Comparison of ENCODE assay signal across 21 cellular contexts in the genomic region with DNA sequence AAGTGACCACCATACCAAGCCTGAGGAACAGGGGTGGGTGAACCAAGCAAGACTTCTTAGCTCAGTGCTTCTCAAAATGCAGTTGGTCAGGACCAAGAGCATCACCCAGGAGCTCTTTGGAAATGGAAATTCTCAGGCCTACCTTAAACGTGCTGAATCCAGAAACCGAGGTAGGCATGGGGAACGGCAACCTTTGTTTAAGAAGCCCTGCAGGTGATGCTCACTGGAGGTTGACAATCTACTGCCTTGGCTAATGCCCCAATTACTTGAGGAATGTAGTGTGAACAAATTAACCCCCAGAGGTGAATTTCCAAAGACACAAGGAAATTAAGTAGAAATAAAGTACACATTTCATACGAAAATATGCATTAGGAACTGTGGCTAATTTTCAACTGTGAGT. TPM values are rescaled to one million over a fixed set of nuclear protein-coding genes. Genes with fewer than 3 reads are reported as not detected.
A peak's percentile ranks its signal among the peaks of the same experiment; 100 is the strongest.
DNase-seq lines count a peak whose midpoint lies in the region; ATAC-seq, FAIRE-seq and TF ChIP-seq lines count a peak whose summit lies in the region.
"Had no signal": no experiment of that assay in that cellular context is flagged by ENCODE, and none has a peak within 500 bp of the region (broad histone marks: within the 10 kb centered on the region; RNA-seq: fewer than 3 reads in every experiment).

No MANE protein-coding gene starts in this region.

- H3K9me1 ChIP-seq in keratinocyte (ENCODE audit: control insufficient read depth, extremely low read depth, insufficient read depth, low read length): peaks cover 4% of the 10 kb centered on the region

- H3K4me3 ChIP-seq in breast epithelium (peak overlapping the region in 1 of 3 donors; percentile 9), keratinocyte (ENCODE audit: control insufficient read depth in 2 of 3, extremely low read depth in 1 of 3, insufficient read depth in 2 of 3, low read depth in 1 of 3, low read length in 3 of 3) (peak overlapping the region in 1 of 3 experiments; percentile 99), psoas muscle (peak overlapping the region; percentile 93)
- H3K4me3 ChIP-seq: GM23338, MG63 had no signal

- H3K27me3 ChIP-seq in breast epithelium (no peaks in the 10 kb centered on the region), keratinocyte (ENCODE audit: control insufficient read depth, extremely low read depth, insufficient read depth, low read length) (no peaks in the 10 kb centered on the region), psoas muscle (ENCODE audit: insufficient read depth in 3 of 3, low read length in 2 of 3) (no peaks in the 10 kb centered on the region)
- H3K27me3 ChIP-seq: MG63 had no signal

- peak overlapping the region; percentile 89 for H3K4me3 Mint-ChIP-seq in MCF 10A (ENCODE audit: unreplicated experiment)
- H3K4me3 Mint-ChIP-seq: CD4-positive, alpha-beta T cell; GM23338 had no signal

- ATAC-seq in psoas muscle (no peak), GM21367 (IDR thresholded peaks at IDR 0.05; ENCODE audit: unreplicated experiment) (no peak), GM18870 (IDR thresholded peaks at IDR 0.05; ENCODE audit: unreplicated experiment) (no peak), HG02884 (IDR thresholded peaks at IDR 0.05; ENCODE audit: unreplicated experiment) (no peak)
- ATAC-seq: GM23338, HCT116, HepG2 had no signal

- TF ChIP-seq CTCF in MCF 10A (IDR thresholded peaks at IDR 0.05; ENCODE audit: unreplicated experiment) (no peak), breast epithelium (IDR thresholded peaks at IDR 0.05) (no peak), keratinocyte (optimal IDR thresholded peaks at IDR 0.05 in 1 of 3, IDR thresholded peaks at IDR 0.05 in 1 of 3, conservative IDR thresholded peaks at IDR 0.05 in 1 of 3; ENCODE audit: extremely low read depth in 1 of 3, insufficient read depth in 2 of 3, low read length in 3 of 3) (no peak), psoas muscle (IDR thresholded peaks at IDR 0.05) (no peak)

- H3K79me2 ChIP-seq in keratinocyte (ENCODE audit: control insufficient read depth, insufficient read depth, low read length): peaks cover 100% of the 10 kb centered on the region

- H3K4me2 ChIP-seq in keratinocyte (ENCODE audit: control insufficient read depth, extremely low read depth, insufficient read depth, low read depth, low read length): peak overlapping the region; percentile 93
- H3K4me2 ChIP-seq: GM23338, KMS-11 had no signal

- POLR2A ChIA-PET in MCF 10A (lab: Yijun Ruan, JAX): interaction anchor here (0.9 to 31.1 kb wide), 7 partner anchors 8 to 130 kb away, joined by 4 to 2189 read pairs (median 223); no protein-coding TSS in a partner anchor

- TF ChIP-seq POLR2A in breast epithelium (IDR thresholded peaks at IDR 0.05): no peak

- no peaks in the 10 kb centered on the region for H3K4me1 ChIP-seq in breast epithelium
- peaks cover 55% of the 10 kb centered on the region for H3K4me1 ChIP-seq in keratinocyte (ENCODE audit: control insufficient read depth, extremely low read depth, insufficient read depth, low read length)
- peaks cover 66% of the 10 kb centered on the region for H3K4me1 ChIP-seq in psoas muscle
- H3K4me1 ChIP-seq: BE2C had no signal

- no peaks in the 10 kb centered on the region for H3K9me3 ChIP-seq in breast epithelium
- no peaks in the 10 kb centered on the region for H3K9me3 ChIP-seq in keratinocyte (ENCODE audit: control insufficient read depth, low read depth, low read length)
- H3K9me3 ChIP-seq in psoas muscle: no peaks in the 10 kb centered on the region
- H3K9me3 ChIP-seq: BE2C, MG63 had no signal

- no peaks in the 10 kb centered on the region for H3K36me3 ChIP-seq in breast epithelium
- H3K36me3 ChIP-seq in keratinocyte (ENCODE audit: control insufficient read depth in 2 of 2, extremely low read depth in 1 of 2, insufficient read depth in 2 of 2, low read length in 2 of 2): peaks cover 14 to 24% of the 10 kb centered on the region in 2 experiments
- H3K36me3 ChIP-seq in psoas muscle (ENCODE audit: insufficient read depth in 1 of 2, low read depth in 1 of 2): no peaks in the 10 kb centered on the region
- H3K36me3 ChIP-seq: BE2C had no signal

- H3K27ac Mint-ChIP-seq in MCF 10A (ENCODE audit: low read depth, unreplicated experiment): no peak overlapping the region
- H3K27ac Mint-ChIP-seq: CD4-positive, alpha-beta T cell; GM23338 had no signal

- 81 to 94% (median 83%) methylated on average over 4 of the region's 4 CpGs for WGBS in psoas muscle, 3 donors

- peaks cover 48% of the 10 kb centered on the region for H3K36me3 Mint-ChIP-seq in MCF 10A (ENCODE audit: insufficient read depth, unreplicated experiment)

- H3K4me1 Mint-ChIP-seq in MCF 10A (ENCODE audit: insufficient read depth, unreplicated experiment): peaks cover 70% of the 10 kb centered on the region

- intact Hi-C loops in MCF 10A (cut with micrococcal nuclease): no loop called here
- intact Hi-C loops in breast epithelium (cut with DNase I; ENCODE audit: low total_unique reads): no loop called here
- intact Hi-C loops in psoas muscle (cut with DNase I): loop anchor here in 1 of 2 donors (5.0 kb wide), 1 partner anchor 39 kb away; no protein-coding TSS in a partner anchor

- no peaks in the 10 kb centered on the region for H3K9me3 Mint-ChIP-seq in MCF 10A (ENCODE audit: unreplicated experiment)
- H3K9me3 Mint-ChIP-seq: CD4-positive, alpha-beta T cell; GM23338 had no signal

- no peaks in the 10 kb centered on the region for H3K27me3 Mint-ChIP-seq in MCF 10A (ENCODE audit: insufficient read depth, unreplicated experiment)

- no peak overlapping the region for H2AFZ ChIP-seq in keratinocyte (ENCODE audit: control insufficient read depth, low read length)
- H2AFZ ChIP-seq: GM23338 had no signal

- peak overlapping the region; percentile 99 for H3K9ac ChIP-seq in keratinocyte (ENCODE audit: control insufficient read depth, extremely low read depth, insufficient read depth, low read length)
- H3K9ac ChIP-seq: KMS-11 had no signal

- CTCF ChIA-PET in MCF 10A (lab: Yijun Ruan, JAX): interaction anchor here (0.5 to 12.4 kb wide), 9 partner anchors 8 to 200 kb away, joined by 3 to 298 read pairs (median 5); no protein-coding TSS in a partner anchor

- peaks cover 12% of the 10 kb centered on the region for H4K20me1 ChIP-seq in keratinocyte (ENCODE audit: control insufficient read depth, extremely low read depth, insufficient read depth, low read length)

- dilution Hi-C loops in keratinocyte (cut with MboI; ENCODE audit: extremely low pct_ligation_motif_present, low sequenced_read_pairs): no loop called here

- no TSS peak for BruUV-seq in MCF 10A (replicated peaks; lab: Mats Ljungman, UMichigan)

- H3K27ac ChIP-seq in breast epithelium: peak overlapping the region in 1 of 2 donors; percentile 58
- peak overlapping the region; percentile 96 for H3K27ac ChIP-seq in keratinocyte (ENCODE audit: control insufficient read depth, insufficient read depth, low read length)
- H3K27ac ChIP-seq in psoas muscle: no peak overlapping the region
- H3K27ac ChIP-seq: 22Rv1, KMS-11 had no signal

- no peak for FAIRE-seq in keratinocyte (lab: Jason Lieb, UNC)
- FAIRE-seq: HepG2 had no signal

- DNase-seq in MCF 10A (ENCODE audit: unreplicated experiment) (no peak), breast epithelium (ENCODE audit: low spot score in 2 of 2) (no peak), keratinocyte (ENCODE audit: low read depth, low spot score) (no peak), psoas muscle (no peak), NCI-H510A treated with DMSO at 0.1 percent for 48 hours (lab: John Stamatoyannopoulos, UW) (no peak)
- DNase-seq: BE2C; CD4-positive, alpha-beta T cell; DMS53; MG63; NCI-H1092; NCI-H146; NCI-H2081; NCI-H774 had no signal

RNA-seq across cellular contexts. Expression of gene PTPN14, which starts 5.3 kb away (rescaled TPM):
- 240 and 243 TPM in 2 replicates for total RNA-seq in MCF 10A (2022)
- total RNA-seq in breast epithelium: 10 to 100 TPM; 30.4 to 57.4 (median 49.5) TPM
- polyA plus RNA-seq in keratinocyte: 28.0 to 59.9 TPM (median 29.9 TPM) in 3 replicates
- 16.1 TPM for polyA plus RNA-seq in keratinocyte (2011; ENCODE audit: low read depth)
- 22.9 and 31.8 TPM in 2 replicates for polyA plus RNA-seq in keratinocyte (2011; cell fraction: cytosol; rRNA removed)
- polyA plus RNA-seq in keratinocyte (2011; cell fraction: nucleus; rRNA removed): 67.8 and 76.2 TPM in 2 replicates
- polyA plus RNA-seq in keratinocyte (2012; ENCODE audit: low replicate concordance): 23.6 and 44.7 TPM in 2 replicates
- 115 to 156 TPM (median 131 TPM) in 3 replicates for polyA minus RNA-seq in keratinocyte
- 92.3 TPM for polyA minus RNA-seq in keratinocyte (2011; cell fraction: cytosol; rRNA and poly(A)+ RNA removed)
- polyA minus RNA-seq in keratinocyte (2011; cell fraction: nucleus; rRNA and poly(A)+ RNA removed): 167 and 251 TPM in 2 replicates
- 100 to 1,000 TPM in 1 of 4 donors, 10 to 100 TPM in 3; 50.8 to 106 (median 63.3) TPM for total RNA-seq in psoas muscle
- 10 to 100 TPM in 1 of 3 donors, 1 to 10 TPM in 2; 7.2 to 27.9 (median 9.1) TPM for polyA plus RNA-seq in psoas muscle

RNA-seq across cellular contexts. Expression of gene CENPF, which starts 56.9 kb away (rescaled TPM):
- total RNA-seq in MCF 10A (2022) (88.8 and 135 TPM in 2 replicates), breast epithelium (1 to 10 TPM; 1.3 to 4.0 (median 1.9) TPM), psoas muscle (1 to 10 TPM in 1 of 4 donors, under 1 TPM in 3; 0.28 to 1.2 (median 0.43) TPM)
- polyA plus RNA-seq in keratinocyte (1.4 to 14.4 TPM (median 13.7 TPM) in 3 replicates), psoas muscle (1 to 10 TPM in 1 of 3 donors, under 1 TPM in 2; 0.04 to 1.2 (median 0.74) TPM)
- polyA plus RNA-seq in keratinocyte (2011; ENCODE audit: low read depth): 1.6 TPM
- 2.3 and 3.1 TPM in 2 replicates for polyA plus RNA-seq in keratinocyte (2011; cell fraction: cytosol; rRNA removed)
- polyA plus RNA-seq in keratinocyte (2011; cell fraction: nucleus; rRNA removed): 6.1 and 8.8 TPM in 2 replicates
- polyA plus RNA-seq in keratinocyte (2012; ENCODE audit: low replicate concordance): 0.62 and 18.4 TPM in 2 replicates
- polyA minus RNA-seq in keratinocyte: 0.99 to 10.7 TPM (median 1.1 TPM) in 3 replicates
- 1.7 TPM for polyA minus RNA-seq in keratinocyte (2011; cell fraction: cytosol; rRNA and poly(A)+ RNA removed)
- 2.4 and 5.7 TPM in 2 replicates for polyA minus RNA-seq in keratinocyte (2011; cell fraction: nucleus; rRNA and poly(A)+ RNA removed)

Comparison
In these comparisons a context has a peak if more than half of its experiments do, and no peak if none do; other contexts are left out.
1. RNA of gene CENPF, which starts 56.9 kb away (total RNA-seq): 88.8 to 135 TPM in MCF 10A; 1.3 to 4.0 TPM in breast epithelium and 0.28 to 1.2 TPM in psoas muscle; every median in the first group is over 10 times any median in the second.